ENCODE assay signal across 21 cellular contexts in the genomic region with DNA sequence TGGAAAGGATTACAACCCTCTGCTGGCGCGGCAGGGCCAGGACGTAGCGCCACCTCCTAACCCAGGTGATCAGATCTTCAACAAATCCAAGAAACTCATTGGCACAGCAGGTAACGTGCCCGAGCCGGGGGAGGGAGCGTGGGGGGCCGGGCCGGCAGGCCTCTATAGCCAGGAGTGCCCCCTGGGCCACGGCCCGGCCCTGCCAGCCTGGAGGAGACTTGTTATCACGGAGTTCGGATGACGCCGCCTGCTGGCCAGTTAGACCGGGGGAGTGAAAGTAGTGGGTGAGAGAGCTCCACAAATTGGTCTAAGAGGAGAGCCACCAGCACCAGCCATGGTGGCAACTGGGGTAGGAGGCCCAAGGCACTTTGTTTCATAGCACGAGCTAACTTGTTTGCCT. TPM values are rescaled to one million over a fixed set of nuclear protein-coding genes. Genes with fewer than 3 reads are reported as not detected.
A peak's percentile ranks its signal among the peaks of the same experiment; 100 is the strongest.
DNase-seq lines count a peak whose midpoint lies in the region; ATAC-seq, FAIRE-seq and TF ChIP-seq lines count a peak whose summit lies in the region.
"Had no signal": no experiment of that assay in that cellular context is flagged by ENCODE, and none has a peak within 500 bp of the region (broad histone marks: within the 10 kb centered on the region; RNA-seq: fewer than 3 reads in every experiment).

No MANE protein-coding gene starts in this region.

- H3K79me2 ChIP-seq in HepG2 (ENCODE audit: insufficient read depth, low read length), result no peaks in the 10 kb centered on the region

- FAIRE-seq in HepG2 (lab: Jason Lieb, UNC), result no peak
- FAIRE-seq in urothelium cell line (lab: Jason Lieb, UNC), result no peak
- no peak for FAIRE-seq in RCC 7860 (lab: Jason Lieb, UNC)
- FAIRE-seq: GM18507, HTR-8/SVneo had no signal

- H4K20me1 ChIP-seq in HepG2 (ENCODE audit: insufficient read depth, low read length), result no peaks in the 10 kb centered on the region

- POLR2A ChIA-PET in HepG2 (lab: Yijun Ruan, JAX), result no interaction called here

- in situ Hi-C loops in HepG2 (cut with HindIII; ENCODE audit: extremely low pct_ligation_motif_present, low pct_unique_long_range_greater_than_20kb), result no loop called here
- in situ Hi-C loops in astrocyte of the cerebellum (cut with HindIII; ENCODE audit: low sequenced_read_pairs), result no loop called here
- in situ Hi-C loops in G401 (cut with HindIII; ENCODE audit: low sequenced_read_pairs), result no loop called here

- no peak overlapping the region for H3K9ac ChIP-seq in HepG2 (ENCODE audit: insufficient read depth, low read depth, low read length)

- TF ChIP-seq RAD21 in HepG2 (CRISPR knock-in tag; IDR thresholded peaks at IDR 0.05), result no peak

- WGBS in HepG2 (ENCODE audit: low lambda C conversion rate), result 95% methylated on average over 17 of the region's 18 CpGs
- WGBS in right lobe of liver (ENCODE audit: insufficient coverage, low coverage, low lambda C conversion rate, missing lambda C conversion rate), result 100% methylated on average over 4 of the region's 18 CpGs

- intact Hi-C loops in HepG2 (cut with micrococcal nuclease; ENCODE audit: unreplicated experiment) (no loop called here), right lobe of liver (cut with DNase I) (loop anchor here in 1 of 2 donors (10.0 kb wide), 2 partner anchors 61 to 179 kb away; a partner anchor contains a TSS)

- BruUV-seq in HepG2 (replicated peaks; lab: Mats Ljungman, UMichigan), result no TSS peak

- H3K9me3 ChIP-seq in HepG2 (ENCODE audit: low read length), result no peaks in the 10 kb centered on the region
- no peaks in the 10 kb centered on the region for H3K9me3 ChIP-seq in right lobe of liver
- H3K9me3 ChIP-seq: colonic mucosa, MG63, Peyer's patch had no signal

- ATAC-seq in HepG2, result peak; percentile 22
- no peak for ATAC-seq in right lobe of liver
- ATAC-seq: activated CD8-positive, alpha-beta T cell treated with anti-CD3 and anti-CD28 coated beads, Interleukin-2, amount 10 ng/mL, durations not matched to agents 7 days and 5 days; left lobe of liver had no signal

- no peak overlapping the region for H2AFZ ChIP-seq in HepG2 (ENCODE audit: low read length)

- H3K27me3 ChIP-seq in HepG2 (ENCODE audit: control insufficient read depth in 1 of 2, insufficient read depth in 2 of 2, low read length in 2 of 2), result no peaks in the 10 kb centered on the region
- H3K27me3 ChIP-seq in right lobe of liver, result no peaks in the 10 kb centered on the region
- H3K27me3 ChIP-seq: colonic mucosa, MG63, Peyer's patch had no signal

- TF ChIP-seq CTCF in HepG2 (CRISPR knock-in tag; IDR thresholded peaks at IDR 0.05) (0 out of 2 replicates have a peak, but pooled peaks have one; percentile 29), right lobe of liver (IDR thresholded peaks at IDR 0.05) (no peak), astrocyte of the cerebellum (IDR thresholded peaks at IDR 0.05; ENCODE audit: low read depth, low read length, missing control alignments) (peak; percentile 17)

- H3K4me1 ChIP-seq in HepG2 (ENCODE audit: insufficient read depth, low read length) (peaks cover 32% of the 10 kb centered on the region), right lobe of liver (peaks cover 0 to 26% (median 16%) of the 10 kb centered on the region in 4 donors)

- no peak overlapping the region for H3K27ac ChIP-seq in HepG2 (ENCODE audit: extremely low read length, insufficient read depth, low read length)
- H3K27ac ChIP-seq in right lobe of liver, result no peak overlapping the region
- H3K27ac ChIP-seq: colonic mucosa, epithelial cell of prostate, Peyer's patch, VCaP had no signal

- TF ChIP-seq POLR2A in HepG2 (IDR thresholded peaks at IDR 0.05; ENCODE audit: insufficient read depth in 1 of 2, low read depth in 2 of 2, low read length in 2 of 2) (no peak), right lobe of liver (IDR thresholded peaks at IDR 0.05) (no peak)

- H3K36me3 ChIP-seq in HepG2 (replicated peaks in 1 of 2; ENCODE audit: control insufficient read depth in 1 of 2, insufficient read depth in 2 of 2, low read length in 2 of 2) (peaks cover 3 to 20% of the 10 kb centered on the region in 2 experiments; a peak in 3 of 5 replicates), right lobe of liver (peaks cover 0 to 25% (median 9%) of the 10 kb centered on the region in 4 donors)
- H3K36me3 ChIP-seq: colonic mucosa had no signal

- H3K4me3 ChIP-seq in HepG2 (replicated peaks in 1 of 3; ENCODE audit: insufficient read depth in 1 of 3, low read depth in 2 of 3, low read length in 3 of 3), result no peak overlapping the region
- no peak overlapping the region for H3K4me3 ChIP-seq in right lobe of liver
- H3K4me3 ChIP-seq in astrocyte of the cerebellum (ENCODE audit: low read depth, low read length), result no peak overlapping the region
- H3K4me3 ChIP-seq: colonic mucosa, MG63, Peyer's patch had no signal

- no peak overlapping the region for H3K4me2 ChIP-seq in HepG2 (ENCODE audit: low read depth, low read length)

- CTCF ChIA-PET in HepG2 (lab: Yijun Ruan, JAX; ENCODE audit: low intra/inter-chr PET ratio, low total read pairs), result no interaction called here

- DNase-seq in HepG2 (ENCODE audit: low spot score) (no peak), right lobe of liver (no peak), astrocyte of the cerebellum (ENCODE audit: low read depth) (no peak), iPS-NIHi11 (ENCODE audit: low spot score) (peak; percentile 89), urothelium cell line (ENCODE audit: low spot score) (no peak), G401 (ENCODE audit: low spot score) (no peak), NCI-H2196 treated with DMSO at 0.1 percent for 48 hours (lab: John Stamatoyannopoulos, UW; ENCODE audit: unreplicated experiment) (no peak), RCC 7860 (ENCODE audit: low spot score) (no peak)
- DNase-seq: activated CD8-positive, alpha-beta T cell treated with anti-CD3 and anti-CD28 coated beads, Interleukin-2, amount 10 ng/mL, durations not matched to agents 7 days and 5 days; colonic mucosa; hippocampal formation; MG63; naive B cell; NCI-H187 treated with DMSO at 0.1 percent for 48 hours; stimulated activated naive CD8-positive, alpha-beta T cell treated with anti-CD3 and anti-CD28 coated beads, Interleukin-15, Interleukin-2, amounts not matched to agents 100 U/mL and 50 U/mL, for 24 hours had no signal

- TF ChIP-seq EP300 in HepG2 (IDR thresholded peaks at IDR 0.05; ENCODE audit: low read depth in 2 of 2, low read length in 2 of 2), result no peak
- no peak for TF ChIP-seq EP300 in HepG2 (CRISPR knock-in tag; IDR thresholded peaks at IDR 0.05; ENCODE audit: borderline replicate concordance)

RNA-seq across cellular contexts. Expression of a gene that starts 8.6 kb away (rescaled TPM):
- total RNA-seq in HepG2 (2016; rRNA removed; fragmentation: Illumina TruSeq; extraction: Trizol) (28.0 and 58.3 TPM in 2 replicates), right lobe of liver (10 to 100 TPM; 29.1 to 62.7 (median 50.0) TPM)
- 13.7 and 15.2 TPM in 2 replicates for total RNA-seq in HepG2 (2016; cell fraction: cytosol; rRNA removed; fragmentation: Illumina TruSeq; extraction: Trizol; ENCODE audit: low read depth)
- total RNA-seq in HepG2 (2016; cell fraction: insoluble cytoplasmic fraction; rRNA removed; fragmentation: Illumina TruSeq; extraction: Trizol), result 22.8 and 61.4 TPM in 2 replicates
- total RNA-seq in HepG2 (2016; cell fraction: membrane; rRNA removed; fragmentation: Illumina TruSeq; extraction: Trizol), result 24.2 and 24.6 TPM in 2 replicates
- total RNA-seq in HepG2 (2016; cell fraction: nucleus; rRNA removed; fragmentation: Illumina TruSeq; extraction: Trizol), result 65.4 and 81.2 TPM in 2 replicates
- polyA plus RNA-seq in HepG2 (2011; rRNA removed), result 132 and 137 TPM in 2 replicates
- polyA plus RNA-seq in HepG2 (2011; cell fraction: cytosol; rRNA removed), result 96.3 and 120 TPM in 2 replicates
- 355 and 421 TPM in 2 replicates for polyA plus RNA-seq in HepG2 (2011; cell fraction: nucleus; rRNA removed)
- polyA plus RNA-seq in HepG2 (2012), result 76.8 and 81.7 TPM in 2 replicates
- 15.5 and 16.9 TPM in 2 replicates for polyA plus RNA-seq in HepG2 (2016; cell fraction: cytosol; fragmentation: Illumina TruSeq; extraction: Trizol; ENCODE audit: low read depth)
- polyA plus RNA-seq in HepG2 (2016; cell fraction: insoluble cytoplasmic fraction; fragmentation: Illumina TruSeq; extraction: Trizol; ENCODE audit: low read depth), result 43.0 and 58.5 TPM in 2 replicates
- 30.0 and 37.0 TPM in 2 replicates for polyA plus RNA-seq in HepG2 (2016; cell fraction: membrane; fragmentation: Illumina TruSeq; extraction: Trizol; ENCODE audit: low read depth)
- polyA plus RNA-seq in HepG2 (2016; cell fraction: nucleus; fragmentation: Illumina TruSeq; extraction: Trizol; ENCODE audit: insufficient read depth, low read depth), result 188 and 192 TPM in 2 replicates
- polyA minus RNA-seq in HepG2 (2011; rRNA and poly(A)+ RNA removed; ENCODE audit: low replicate concordance), result 248 and 683 TPM in 2 replicates
- polyA minus RNA-seq in HepG2 (2011; cell fraction: cytosol; rRNA and poly(A)+ RNA removed), result 150 and 151 TPM in 2 replicates
- polyA minus RNA-seq in HepG2 (2011; cell fraction: nucleus; rRNA and poly(A)+ RNA removed), result 219 and 243 TPM in 2 replicates
- total RNA-seq in G401 (2014; rRNA removed; shearing (Covaris generic)), result 34.7 and 37.0 TPM in 2 replicates

RNA-seq across cellular contexts. Expression of a gene that starts 27.3 kb away (rescaled TPM):
- total RNA-seq in HepG2 (2016; rRNA removed; fragmentation: Illumina TruSeq; extraction: Trizol) (48.6 and 55.9 TPM in 2 replicates), right lobe of liver (1 to 10 TPM; 3.9 to 7.4 (median 6.4) TPM)
- 148 and 152 TPM in 2 replicates for total RNA-seq in HepG2 (2016; cell fraction: cytosol; rRNA removed; fragmentation: Illumina TruSeq; extraction: Trizol; ENCODE audit: low read depth)
- total RNA-seq in HepG2 (2016; cell fraction: insoluble cytoplasmic fraction; rRNA removed; fragmentation: Illumina TruSeq; extraction: Trizol), result 39.9 and 57.5 TPM in 2 replicates
- 249 and 253 TPM in 2 replicates for total RNA-seq in HepG2 (2016; cell fraction: membrane; rRNA removed; fragmentation: Illumina TruSeq; extraction: Trizol)
- 22.8 and 23.0 TPM in 2 replicates for total RNA-seq in HepG2 (2016; cell fraction: nucleus; rRNA removed; fragmentation: Illumina TruSeq; extraction: Trizol)
- polyA plus RNA-seq in HepG2 (2011; rRNA removed), result 63.6 and 73.3 TPM in 2 replicates
- polyA plus RNA-seq in HepG2 (2011; cell fraction: cytosol; rRNA removed), result 65.6 and 84.8 TPM in 2 replicates
- 45.3 and 47.1 TPM in 2 replicates for polyA plus RNA-seq in HepG2 (2011; cell fraction: nucleus; rRNA removed)
- polyA plus RNA-seq in HepG2 (2012), result 36.8 and 51.0 TPM in 2 replicates
- polyA plus RNA-seq in HepG2 (2016; cell fraction: cytosol; fragmentation: Illumina TruSeq; extraction: Trizol; ENCODE audit: low read depth), result 247 and 251 TPM in 2 replicates
- 54.3 and 66.5 TPM in 2 replicates for polyA plus RNA-seq in HepG2 (2016; cell fraction: insoluble cytoplasmic fraction; fragmentation: Illumina TruSeq; extraction: Trizol; ENCODE audit: low read depth)
- polyA plus RNA-seq in HepG2 (2016; cell fraction: membrane; fragmentation: Illumina TruSeq; extraction: Trizol; ENCODE audit: low read depth), result 277 and 306 TPM in 2 replicates
- polyA plus RNA-seq in HepG2 (2016; cell fraction: nucleus; fragmentation: Illumina TruSeq; extraction: Trizol; ENCODE audit: insufficient read depth, low read depth), result 44.5 and 47.6 TPM in 2 replicates
- 109 and 147 TPM in 2 replicates for polyA minus RNA-seq in HepG2 (2011; rRNA and poly(A)+ RNA removed; ENCODE audit: low replicate concordance)
- polyA minus RNA-seq in HepG2 (2011; cell fraction: cytosol; rRNA and poly(A)+ RNA removed), result 32.5 and 36.6 TPM in 2 replicates
- 26.1 and 37.3 TPM in 2 replicates for polyA minus RNA-seq in HepG2 (2011; cell fraction: nucleus; rRNA and poly(A)+ RNA removed)
- 59.4 and 68.2 TPM in 2 replicates for total RNA-seq in G401 (2014; rRNA removed; shearing (Covaris generic))

RNA-seq across cellular contexts. Expression of a gene that starts 47.3 kb away (rescaled TPM):
- total RNA-seq in HepG2 (2016; rRNA removed; fragmentation: Illumina TruSeq; extraction: Trizol) (498 and 508 TPM in 2 replicates), right lobe of liver (100 to 1,000 TPM; 144 to 182 (median 161) TPM)
- total RNA-seq in HepG2 (2016; cell fraction: cytosol; rRNA removed; fragmentation: Illumina TruSeq; extraction: Trizol; ENCODE audit: low read depth), result 947 and 1,365 TPM in 2 replicates
- total RNA-seq in HepG2 (2016; cell fraction: insoluble cytoplasmic fraction; rRNA removed; fragmentation: Illumina TruSeq; extraction: Trizol), result 496 and 506 TPM in 2 replicates
- total RNA-seq in HepG2 (2016; cell fraction: membrane; rRNA removed; fragmentation: Illumina TruSeq; extraction: Trizol), result 928 and 1,097 TPM in 2 replicates
- 200 and 226 TPM in 2 replicates for total RNA-seq in HepG2 (2016; cell fraction: nucleus; rRNA removed; fragmentation: Illumina TruSeq; extraction: Trizol)
- polyA plus RNA-seq in HepG2 (2011; rRNA removed), result 491 and 584 TPM in 2 replicates
- polyA plus RNA-seq in HepG2 (2011; cell fraction: cytosol; rRNA removed), result 627 and 1,057 TPM in 2 replicates
- 336 and 383 TPM in 2 replicates for polyA plus RNA-seq in HepG2 (2011; cell fraction: nucleus; rRNA removed)
- polyA plus RNA-seq in HepG2 (2012), result 371 and 440 TPM in 2 replicates
- polyA plus RNA-seq in HepG2 (2016; cell fraction: cytosol; fragmentation: Illumina TruSeq; extraction: Trizol; ENCODE audit: low read depth), result 1,401 and 1,836 TPM in 2 replicates
- polyA plus RNA-seq in HepG2 (2016; cell fraction: insoluble cytoplasmic fraction; fragmentation: Illumina TruSeq; extraction: Trizol; ENCODE audit: low read depth), result 640 and 680 TPM in 2 replicates
- 1,282 and 1,407 TPM in 2 replicates for polyA plus RNA-seq in HepG2 (2016; cell fraction: membrane; fragmentation: Illumina TruSeq; extraction: Trizol; ENCODE audit: low read depth)
- 415 and 448 TPM in 2 replicates for polyA plus RNA-seq in HepG2 (2016; cell fraction: nucleus; fragmentation: Illumina TruSeq; extraction: Trizol; ENCODE audit: insufficient read depth, low read depth)
- polyA minus RNA-seq in HepG2 (2011; rRNA and poly(A)+ RNA removed; ENCODE audit: low replicate concordance), result 310 and 535 TPM in 2 replicates
- polyA minus RNA-seq in HepG2 (2011; cell fraction: cytosol; rRNA and poly(A)+ RNA removed), result 514 and 560 TPM in 2 replicates
- polyA minus RNA-seq in HepG2 (2011; cell fraction: nucleus; rRNA and poly(A)+ RNA removed), result 136 and 144 TPM in 2 replicates
- total RNA-seq in G401 (2014; rRNA removed; shearing (Covaris generic)), result 339 and 392 TPM in 2 replicates

RNA-seq across cellular contexts. Expression of a gene that starts 53.8 kb away (rescaled TPM):
- 0.20 and 0.31 TPM in 2 replicates for total RNA-seq in HepG2 (2016; rRNA removed; fragmentation: Illumina TruSeq; extraction: Trizol)
- 0.18 TPM in 1 of 2 replicates, not detected in the other for total RNA-seq in HepG2 (2016; cell fraction: cytosol; rRNA removed; fragmentation: Illumina TruSeq; extraction: Trizol; ENCODE audit: low read depth)
- 0.15 and 0.19 TPM in 2 replicates for total RNA-seq in HepG2 (2016; cell fraction: insoluble cytoplasmic fraction; rRNA removed; fragmentation: Illumina TruSeq; extraction: Trizol)
- total RNA-seq in HepG2 (2016; cell fraction: membrane; rRNA removed; fragmentation: Illumina TruSeq; extraction: Trizol), result 0.15 and 0.24 TPM in 2 replicates
- total RNA-seq in HepG2 (2016; cell fraction: nucleus; rRNA removed; fragmentation: Illumina TruSeq; extraction: Trizol), result 0.60 and 0.99 TPM in 2 replicates
- 0.73 and 0.91 TPM in 2 replicates for polyA plus RNA-seq in HepG2 (2011; rRNA removed)
- polyA plus RNA-seq in HepG2 (2011; cell fraction: cytosol; rRNA removed), result 0.34 and 0.65 TPM in 2 replicates
- 3.3 and 5.1 TPM in 2 replicates for polyA plus RNA-seq in HepG2 (2011; cell fraction: nucleus; rRNA removed)
- polyA plus RNA-seq in HepG2 (2012), result 0.91 and 2.1 TPM in 2 replicates
- 0.11 and 0.17 TPM in 2 replicates for polyA plus RNA-seq in HepG2 (2016; cell fraction: cytosol; fragmentation: Illumina TruSeq; extraction: Trizol; ENCODE audit: low read depth)
- 0.59 and 0.88 TPM in 2 replicates for polyA plus RNA-seq in HepG2 (2016; cell fraction: insoluble cytoplasmic fraction; fragmentation: Illumina TruSeq; extraction: Trizol; ENCODE audit: low read depth)
- 0.28 and 0.30 TPM in 2 replicates for polyA plus RNA-seq in HepG2 (2016; cell fraction: membrane; fragmentation: Illumina TruSeq; extraction: Trizol; ENCODE audit: low read depth)
- 1.8 and 2.0 TPM in 2 replicates for polyA plus RNA-seq in HepG2 (2016; cell fraction: nucleus; fragmentation: Illumina TruSeq; extraction: Trizol; ENCODE audit: insufficient read depth, low read depth)
- 0.44 and 3.1 TPM in 2 replicates for polyA minus RNA-seq in HepG2 (2011; rRNA and poly(A)+ RNA removed; ENCODE audit: low replicate concordance)
- polyA minus RNA-seq in HepG2 (2011; cell fraction: cytosol; rRNA and poly(A)+ RNA removed), result 0.69 TPM in 1 of 2 replicates, not detected in the other
- polyA minus RNA-seq in HepG2 (2011; cell fraction: nucleus; rRNA and poly(A)+ RNA removed), result 0.99 TPM in 1 of 2 replicates, not detected in the other
- total RNA-seq in right lobe of liver, result 10 to 100 TPM; 13.7 to 22.3 (median 17.3) TPM
- total RNA-seq in G401 (2014; rRNA removed; shearing (Covaris generic)), result 2.3 and 4.2 TPM in 2 replicates

RNA-seq across cellular contexts. Expression of a gene that starts 54.2 kb away (rescaled TPM):
- total RNA-seq in HepG2 (2016; rRNA removed; fragmentation: Illumina TruSeq; extraction: Trizol) (4.0 and 9.7 TPM in 2 replicates), right lobe of liver (10 to 100 TPM in 5 of 6 experiments, 1 to 10 TPM in 1; 7.2 to 26.1 (median 21.0) TPM)
- 0.53 and 0.61 TPM in 2 replicates for total RNA-seq in HepG2 (2016; cell fraction: cytosol; rRNA removed; fragmentation: Illumina TruSeq; extraction: Trizol; ENCODE audit: low read depth)
- 4.1 and 12.5 TPM in 2 replicates for total RNA-seq in HepG2 (2016; cell fraction: insoluble cytoplasmic fraction; rRNA removed; fragmentation: Illumina TruSeq; extraction: Trizol)
- 1.4 TPM in 2 replicates for total RNA-seq in HepG2 (2016; cell fraction: membrane; rRNA removed; fragmentation: Illumina TruSeq; extraction: Trizol)
- total RNA-seq in HepG2 (2016; cell fraction: nucleus; rRNA removed; fragmentation: Illumina TruSeq; extraction: Trizol), result 8.7 and 9.5 TPM in 2 replicates
- 8.1 and 13.1 TPM in 2 replicates for polyA plus RNA-seq in HepG2 (2011; rRNA removed)
- polyA plus RNA-seq in HepG2 (2011; cell fraction: cytosol; rRNA removed), result 9.7 and 19.1 TPM in 2 replicates
- 30.1 and 34.4 TPM in 2 replicates for polyA plus RNA-seq in HepG2 (2011; cell fraction: nucleus; rRNA removed)
- polyA plus RNA-seq in HepG2 (2012), result 8.6 and 10.0 TPM in 2 replicates
- polyA plus RNA-seq in HepG2 (2016; cell fraction: cytosol; fragmentation: Illumina TruSeq; extraction: Trizol; ENCODE audit: low read depth), result 0.42 and 0.58 TPM in 2 replicates
- polyA plus RNA-seq in HepG2 (2016; cell fraction: insoluble cytoplasmic fraction; fragmentation: Illumina TruSeq; extraction: Trizol; ENCODE audit: low read depth), result 2.8 and 3.2 TPM in 2 replicates
- polyA plus RNA-seq in HepG2 (2016; cell fraction: membrane; fragmentation: Illumina TruSeq; extraction: Trizol; ENCODE audit: low read depth), result 0.45 and 1.0 TPM in 2 replicates
- polyA plus RNA-seq in HepG2 (2016; cell fraction: nucleus; fragmentation: Illumina TruSeq; extraction: Trizol; ENCODE audit: insufficient read depth, low read depth), result 14.3 and 15.9 TPM in 2 replicates
- polyA minus RNA-seq in HepG2 (2011; rRNA and poly(A)+ RNA removed; ENCODE audit: low replicate concordance), result 0.54 and 19.1 TPM in 2 replicates
- 13.6 and 17.2 TPM in 2 replicates for polyA minus RNA-seq in HepG2 (2011; cell fraction: cytosol; rRNA and poly(A)+ RNA removed)
- 4.8 and 5.6 TPM in 2 replicates for polyA minus RNA-seq in HepG2 (2011; cell fraction: nucleus; rRNA and poly(A)+ RNA removed)
- total RNA-seq in G401 (2014; rRNA removed; shearing (Covaris generic)), result 2.3 and 3.9 TPM in 2 replicates

Comparison
In these comparisons a context has a peak if more than half of its experiments do, and no peak if none do; other contexts are left out.
1. CTCF ChIP-seq: peak in HepG2 (single experiment) and astrocyte of the cerebellum (single experiment); none in right lobe of liver (0 of 4).